ENCODE assay signal across 19 cellular contexts in genomic region chr4:8648816-8649630, GRCh38. TPM values are rescaled to one million over a fixed set of nuclear protein-coding genes. Genes with fewer than 3 reads are reported as not detected.
"Had no signal": no experiment of that assay in that cellular context is flagged by ENCODE, and none has a peak within 500 bp of the region (broad histone marks: within the 10 kb centered on the region; RNA-seq: fewer than 3 reads in every experiment).

No MANE protein-coding gene starts in this region.

- H3K36me3 Mint-ChIP-seq: immature natural killer cell, neural progenitor cell had no signal

- H3K27ac Mint-ChIP-seq: immature natural killer cell, neural progenitor cell had no signal

- H3K4me1 ChIP-seq: gastrocnemius medialis, heart left ventricle, lower lobe of right lung, parathyroid adenoma, transverse colon had no signal

- H3K4me1 Mint-ChIP-seq: immature natural killer cell had no signal

- H3K9me3 ChIP-seq: gastrocnemius medialis, heart left ventricle, lower lobe of right lung, transverse colon had no signal

- H3K4me3 ChIP-seq: gastrocnemius medialis, heart left ventricle, lower lobe of right lung, neural progenitor cell, transverse colon had no signal

- H3K4me3 Mint-ChIP-seq: immature natural killer cell, neural progenitor cell had no signal

- ATAC-seq: gastrocnemius medialis, heart left ventricle, left cardiac atrium, lower lobe of right lung had no signal

- H3K27me3 ChIP-seq: neural progenitor cell had no signal

- DNase-seq: activated CD4-positive, alpha-beta T cell treated with anti-CD3 and anti-CD28 coated beads, Interleukin-2, amount 50 U/mL, for 4 hours; activated CD4-positive, CD25-positive, alpha-beta regulatory T cell treated with anti-CD3 and anti-CD28 coated beads, Interleukin-2, amount 50 U/mL, for 72 hours; activated T-cell treated with anti-CD3 and anti-CD28 coated beads, Interleukin-2, amount 50 U/mL, for 48 hours; anterior cingulate cortex; erythroblast; gastrocnemius medialis; immature natural killer cell; left cardiac atrium; lower lobe of right lung; midbrain; stimulated activated CD4-positive, alpha-beta T cell treated with anti-CD3 and anti-CD28 coated beads, Interleukin-4, amount 100 ng/mL, for 24 hours; stimulated activated naive CD4-positive, alpha-beta T cell; substantia nigra; transverse colon had no signal

- H3K36me3 ChIP-seq: gastrocnemius medialis, heart left ventricle, lower lobe of right lung, neural progenitor cell, transverse colon had no signal

- H3K9me3 Mint-ChIP-seq: neural progenitor cell had no signal

- H3K27ac ChIP-seq: gastrocnemius medialis, heart left ventricle, lower lobe of right lung, neural progenitor cell, parathyroid adenoma, transverse colon had no signal

RNA-seq across cellular contexts. Expression of gene CPZ, which starts 56.5 kb away (rescaled TPM):
- total RNA-seq: dermis microvascular lymphatic vessel endothelial cell; gastrocnemius medialis; T-helper 1 cell treated with Interleukin-12 subunit alpha and Interleukin-12 subunit beta and Interleukin-4 antibody, amounts not matched to agents 30 ng/mL and 1 ng/mL, for 36 hours had no signal
- polyA plus RNA-seq: immature natural killer cell had no signal
